Comparison of ENCODE assay signal across 8 cellular contexts in genomic region chr13:39602614-39603366, GRCh38. TPM values are rescaled to one million over a fixed set of nuclear protein-coding genes. Genes with fewer than 3 reads are reported as not detected.
DNase-seq lines count a peak whose midpoint lies in the region; ATAC-seq and TF ChIP-seq lines count a peak whose summit lies in the region.

TSS of gene LHFPL6 (minus strand) at chr13:39603193.

- peaks cover 5% of the 10 kb centered on the region for H3K4me1 ChIP-seq in CD8-positive, alpha-beta T cell (ENCODE audit: insufficient read depth, low read length)

- POLR2A ChIA-PET in CD8-positive, alpha-beta T cell (lab: Charles Lee): no interaction called here

- H3K4me1 Mint-ChIP-seq in CD8-positive, alpha-beta T cell (ENCODE audit: low read depth): peaks cover 12% of the 10 kb centered on the region
- H3K4me1 Mint-ChIP-seq in natural killer cell treated with Interleukin-12 subunit alpha and Interleukin-12 subunit beta and Interleukin-15 and Interleukin-18, amount 100 ng/mL, for 72 hours (ENCODE audit: low read depth in 2 of 2): peaks cover 0 to 12% of the 10 kb centered on the region in 2 donors

- CTCF ChIA-PET in CD8-positive, alpha-beta T cell (lab: Charles Lee): interaction anchor here (1.4 to 2.9 kb wide), 2 partner anchors 9 to 13 kb away, joined by 3 to 10 read pairs; no protein-coding TSS in a partner anchor

- H3K27me3 ChIP-seq in CD8-positive, alpha-beta T cell (ENCODE audit: insufficient read depth, low read length): peaks cover 20% of the 10 kb centered on the region

- H3K4me3 Mint-ChIP-seq in CD8-positive, alpha-beta T cell: peak within 1 kb of the TSS; percentile 69
- H3K4me3 Mint-ChIP-seq in natural killer cell treated with Interleukin-12 subunit alpha and Interleukin-12 subunit beta and Interleukin-15 and Interleukin-18, amount 100 ng/mL, for 72 hours: peak within 1 kb of the TSS; percentile 78

- peak within 1 kb of the TSS; percentile 46 for H3K4me3 ChIP-seq in CD8-positive, alpha-beta T cell (ENCODE audit: low read depth, low read length)

- DNase-seq in CD8-positive, alpha-beta T cell: peak in 4 of 7 experiments; percentile 15 to 30 (median 23)
- DNase-seq in GM20000 (ENCODE audit: low spot score) (peak; percentile 90), HK-2 (ENCODE audit: unreplicated experiment) (peak; percentile 80), fibroblast of the conjunctiva (ENCODE audit: low read depth) (peak; percentile 62), stromal cell of bone marrow (ENCODE audit: low read depth) (peak; percentile 62)
- DNase-seq in activated effector memory CD4-positive, alpha-beta T cell treated with Interleukin-2 at 50 U/mL for 16 hours: peak; percentile 18
- DNase-seq in natural killer cell treated with Interleukin-12 subunit alpha and Interleukin-12 subunit beta and Interleukin-15 and Interleukin-18, amount 100 ng/mL, for 72 hours (ENCODE audit: low spot score): peak; percentile 70

- no peaks in the 10 kb centered on the region for H3K36me3 ChIP-seq in CD8-positive, alpha-beta T cell (ENCODE audit: insufficient read depth, low read length)

- intact Hi-C loops in CD8-positive, alpha-beta T cell (cut with DNase I, micrococcal nuclease): no loop called here

- no peaks in the 10 kb centered on the region for H3K36me3 Mint-ChIP-seq in CD8-positive, alpha-beta T cell
- H3K36me3 Mint-ChIP-seq in natural killer cell treated with Interleukin-12 subunit alpha and Interleukin-12 subunit beta and Interleukin-15 and Interleukin-18, amount 100 ng/mL, for 72 hours: no peaks in the 10 kb centered on the region

- H3K9me3 ChIP-seq in CD8-positive, alpha-beta T cell (ENCODE audit: low read length): no peaks in the 10 kb centered on the region

- no peaks in the 10 kb centered on the region for H3K9me3 Mint-ChIP-seq in CD8-positive, alpha-beta T cell
- no peaks in the 10 kb centered on the region for H3K9me3 Mint-ChIP-seq in natural killer cell treated with Interleukin-12 subunit alpha and Interleukin-12 subunit beta and Interleukin-15 and Interleukin-18, amount 100 ng/mL, for 72 hours

- peak; percentile 84 for ATAC-seq in CD8-positive, alpha-beta T cell
- peak; percentile 89 to 93 for ATAC-seq in natural killer cell treated with Interleukin-12 subunit alpha and Interleukin-12 subunit beta and Interleukin-15 and Interleukin-18, amount 100 ng/mL, for 72 hours

- no peak within 1 kb of the TSS for H3K27ac Mint-ChIP-seq in CD8-positive, alpha-beta T cell
- no peak within 1 kb of the TSS for H3K27ac Mint-ChIP-seq in natural killer cell treated with Interleukin-12 subunit alpha and Interleukin-12 subunit beta and Interleukin-15 and Interleukin-18, amount 100 ng/mL, for 72 hours

- no peak within 1 kb of the TSS for H3K27ac ChIP-seq in CD8-positive, alpha-beta T cell (ENCODE audit: low read depth, low read length)

- H3K27me3 Mint-ChIP-seq in CD8-positive, alpha-beta T cell (ENCODE audit: low read depth): peaks cover 48% of the 10 kb centered on the region
- H3K27me3 Mint-ChIP-seq in natural killer cell treated with Interleukin-12 subunit alpha and Interleukin-12 subunit beta and Interleukin-15 and Interleukin-18, amount 100 ng/mL, for 72 hours: peaks cover 29 to 59% of the 10 kb centered on the region in 2 donors

- no peak for TF ChIP-seq CTCF in CD8-positive, alpha-beta T cell (IDR thresholded peaks at IDR 0.05)
- TF ChIP-seq CTCF in GM20000 (IDR thresholded peaks at IDR 0.05; ENCODE audit: extremely low read depth, missing control alignments): peak; percentile 10

TF ChIP-seq in PFSK-1, 5 proteins besides CTCF, POLR2A, EP300 and RAD21:
- TF ChIP-seq TAF1 (IDR thresholded peaks at IDR 0.05; ENCODE audit: borderline replicate concordance, insufficient read depth, low read length): no peak
- TF ChIP-seq FOXP2 (optimal IDR thresholded peaks at IDR 0.05; ENCODE audit: borderline replicate concordance, extremely low read depth, extremely low read length, insufficient read depth): peak; percentile 67

RNA-seq across cellular contexts. Expression of gene LHFPL6, which starts in this region (rescaled TPM):
- not detected for total RNA-seq in CD8-positive, alpha-beta T cell
- 6.6 TPM for polyA plus RNA-seq in PFSK-1 (2012; ENCODE audit: insufficient read length, low read depth)
- under 1 TPM; 0.36 to 0.81 TPM for total RNA-seq in natural killer cell treated with Interleukin-12 subunit alpha and Interleukin-12 subunit beta and Interleukin-15 and Interleukin-18, amount 100 ng/mL, for 72 hours

Comparison
In these comparisons a context has a peak if more than half of its experiments do, and no peak if none do; other contexts are left out.
1. Peak in DNase-seq, ATAC-seq and H3K4me3 ChIP-seq in CD8-positive, alpha-beta T cell; RNA of the gene not detected or under 1 TPM.
2. Peak in DNase-seq and ATAC-seq in natural killer cell treated with Interleukin-12 subunit alpha and Interleukin-12 subunit beta and Interleukin-15 and Interleukin-18, amount 100 ng/mL, for 72 hours; RNA of the gene not detected or under 1 TPM.
3. DNase-seq: peak in every context shown above with its lines; median percentile 90 in GM20000; 80 in HK-2; 70 in natural killer cell treated with Interleukin-12 subunit alpha and Interleukin-12 subunit beta and Interleukin-15 and Interleukin-18, amount 100 ng/mL, for 72 hours; 62 in fibroblast of the conjunctiva; 62 in stromal cell of bone marrow; 23 in CD8-positive, alpha-beta T cell; 18 in activated effector memory CD4-positive, alpha-beta T cell treated with Interleukin-2 at 50 U/mL for 16 hours.